8 cellular contexts compared by ENCODE assay signal in the genomic region with DNA sequence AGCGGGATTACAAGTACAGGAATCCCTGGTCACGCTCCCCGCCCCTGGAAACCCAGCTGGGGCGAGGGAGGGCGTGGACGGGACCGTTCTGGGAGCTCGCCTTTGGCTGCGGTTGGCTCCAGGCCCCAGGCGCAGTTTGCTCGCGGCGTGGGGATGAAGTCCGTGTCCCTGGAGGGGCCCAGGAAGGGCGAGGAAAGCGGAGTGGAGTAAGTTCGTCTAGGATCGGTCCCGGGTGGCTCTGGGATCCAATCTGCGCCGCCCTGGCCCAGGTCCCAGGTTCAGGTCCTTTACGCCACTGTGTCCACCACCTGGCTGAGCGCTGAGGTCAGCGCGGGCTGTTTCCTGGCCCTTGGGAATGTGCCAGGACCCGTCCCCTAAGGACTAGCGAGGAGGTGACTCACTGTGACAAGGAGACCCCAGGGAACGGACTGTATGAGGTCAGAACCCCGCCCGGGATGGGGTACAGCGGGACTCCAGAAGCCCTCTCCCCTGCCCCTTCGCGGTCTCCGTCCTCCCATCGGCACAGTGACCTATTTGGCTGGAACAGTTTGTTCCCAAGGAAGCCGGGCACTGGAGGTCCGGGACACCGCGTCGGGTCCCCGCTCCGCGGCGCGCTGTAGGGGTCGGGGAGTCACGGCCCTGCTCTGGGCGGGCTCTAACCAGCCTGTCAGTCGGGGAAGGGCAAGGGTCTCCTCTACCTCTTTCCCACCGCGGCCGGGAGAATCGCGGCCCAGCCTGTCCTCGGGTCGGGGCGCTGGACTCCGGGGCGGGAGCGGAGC. TPM values are rescaled to one million over a fixed set of nuclear protein-coding genes. Genes with fewer than 3 reads are reported as not detected.
DNase-seq lines count a peak whose midpoint lies in the region; ATAC-seq and TF ChIP-seq lines count a peak whose summit lies in the region.

No MANE protein-coding gene starts in this region.

- TF ChIP-seq CTCF in CD4-positive, alpha-beta T cell (IDR thresholded peaks at IDR 0.05) = no peak
- no peak for TF ChIP-seq CTCF in WERI-Rb-1 (IDR thresholded peaks at IDR 0.05; ENCODE audit: low read depth, low read length)

- POLR2A ChIA-PET in CD4-positive, alpha-beta T cell (lab: Charles Lee) = interaction anchor here (0.6 to 2.0 kb wide), 4 partner anchors 64 to 293 kb away, joined by 3 to 7 read pairs (median 5); no protein-coding TSS in a partner anchor

- no peaks in the 10 kb centered on the region for H3K27me3 ChIP-seq in CD4-positive, alpha-beta T cell (ENCODE audit: control insufficient read depth, insufficient read depth, low read length)
- H3K27me3 ChIP-seq in WERI-Rb-1 (ENCODE audit: insufficient read depth, low read depth, severe bottlenecking) = no peaks in the 10 kb centered on the region

- peak overlapping the region; percentile 94 for H3K27ac Mint-ChIP-seq in CD4-positive, alpha-beta T cell
- H3K27ac Mint-ChIP-seq in memory B cell = peak overlapping the region; percentile 99

- peak overlapping the region; percentile 93 for H3K4me3 Mint-ChIP-seq in CD4-positive, alpha-beta T cell
- peak overlapping the region; percentile 92 for H3K4me3 Mint-ChIP-seq in memory B cell

- intact Hi-C loops in CD4-positive, alpha-beta T cell (cut with DNase I, micrococcal nuclease) = loop anchor here (2.0 to 5.0 kb wide), 2 partner anchors 78 kb away; no protein-coding TSS in a partner anchor

- H3K27me3 Mint-ChIP-seq in CD4-positive, alpha-beta T cell = peaks cover 8% of the 10 kb centered on the region
- H3K27me3 Mint-ChIP-seq in memory B cell = no peaks in the 10 kb centered on the region

- no peak for ATAC-seq in CD4-positive, alpha-beta T cell (ENCODE audit: poor library complexity)
- ATAC-seq in memory B cell (ENCODE audit: low read depth) = no peak
- no peak for ATAC-seq in HG02759 (IDR thresholded peaks at IDR 0.05; ENCODE audit: unreplicated experiment)
- no peak for ATAC-seq in GM21723 (IDR thresholded peaks at IDR 0.05; ENCODE audit: unreplicated experiment)

- H3K36me3 Mint-ChIP-seq in CD4-positive, alpha-beta T cell (ENCODE audit: low read depth) = peaks cover 5% of the 10 kb centered on the region
- peaks cover 2% of the 10 kb centered on the region for H3K36me3 Mint-ChIP-seq in memory B cell

- peak in 5 of 10 experiments; percentile 8 to 25 (median 20) for DNase-seq in CD4-positive, alpha-beta T cell
- DNase-seq in HS-27A (ENCODE audit: low read depth) = peak; percentile 62
- peak; percentile 61 for DNase-seq in WERI-Rb-1
- peak; percentile 21 for DNase-seq in effector CD8-positive, alpha-beta T cell (lab: John Stamatoyannopoulos, UW)
- DNase-seq in memory B cell (ENCODE audit: low spot score in 2 of 2) = peak; percentile 50 to 65
- DNase-seq in substantia nigra (lab: John Stamatoyannopoulos, UW) = peak in 25 of 49 donors; percentile 8 to 88 (median 40)

- H3K4me3 ChIP-seq in WERI-Rb-1 (ENCODE audit: low read depth, low read length) = peak overlapping the region; percentile 81

- peaks cover 47% of the 10 kb centered on the region for H3K36me3 ChIP-seq in WERI-Rb-1

- H3K4me1 Mint-ChIP-seq in CD4-positive, alpha-beta T cell (ENCODE audit: low read depth) = peaks cover 45% of the 10 kb centered on the region
- peaks cover 34% of the 10 kb centered on the region for H3K4me1 Mint-ChIP-seq in memory B cell

- H3K27ac ChIP-seq in CD4-positive, alpha-beta T cell (ENCODE audit: low read depth, low read length) = peak overlapping the region; percentile 35
- H3K27ac ChIP-seq in WERI-Rb-1 (peak overlapping the region; percentile 95), substantia nigra (ENCODE audit: low read depth, low read length, poor library complexity, severe bottlenecking) (peak overlapping the region; percentile 82)

- no peaks in the 10 kb centered on the region for H3K9me3 Mint-ChIP-seq in CD4-positive, alpha-beta T cell
- H3K9me3 Mint-ChIP-seq in memory B cell = no peaks in the 10 kb centered on the region

- H3K9me3 ChIP-seq in CD4-positive, alpha-beta T cell (ENCODE audit: control insufficient read depth, low read length) = no peaks in the 10 kb centered on the region
- no peaks in the 10 kb centered on the region for H3K9me3 ChIP-seq in WERI-Rb-1 (ENCODE audit: severe bottlenecking)

- CTCF ChIA-PET in CD4-positive, alpha-beta T cell (lab: Charles Lee) = interaction anchor here (0.7 to 2.6 kb wide), 7 partner anchors 10 to 80 kb away, joined by 3 to 13 read pairs (median 7); no protein-coding TSS in a partner anchor

RNA-seq across cellular contexts. Expression of a gene that starts 0.7 kb away (rescaled TPM):
- 10 to 100 TPM; 98.3 to 98.6 TPM for total RNA-seq in CD4-positive, alpha-beta T cell

RNA-seq across cellular contexts. Expression of a gene that starts 18.4 kb away (rescaled TPM):
- under 1 TPM; 0.22 TPM for total RNA-seq in CD4-positive, alpha-beta T cell

Comparison
In these comparisons a context has a peak if more than half of its experiments do, and no peak if none do; other contexts are left out.
1. H3K27ac ChIP-seq: peak in every context shown above with its lines; median percentile 95 in WERI-Rb-1; 82 in substantia nigra; 35 in CD4-positive, alpha-beta T cell.